ENCODE assay signal across 1 cellular context in the genomic region with DNA sequence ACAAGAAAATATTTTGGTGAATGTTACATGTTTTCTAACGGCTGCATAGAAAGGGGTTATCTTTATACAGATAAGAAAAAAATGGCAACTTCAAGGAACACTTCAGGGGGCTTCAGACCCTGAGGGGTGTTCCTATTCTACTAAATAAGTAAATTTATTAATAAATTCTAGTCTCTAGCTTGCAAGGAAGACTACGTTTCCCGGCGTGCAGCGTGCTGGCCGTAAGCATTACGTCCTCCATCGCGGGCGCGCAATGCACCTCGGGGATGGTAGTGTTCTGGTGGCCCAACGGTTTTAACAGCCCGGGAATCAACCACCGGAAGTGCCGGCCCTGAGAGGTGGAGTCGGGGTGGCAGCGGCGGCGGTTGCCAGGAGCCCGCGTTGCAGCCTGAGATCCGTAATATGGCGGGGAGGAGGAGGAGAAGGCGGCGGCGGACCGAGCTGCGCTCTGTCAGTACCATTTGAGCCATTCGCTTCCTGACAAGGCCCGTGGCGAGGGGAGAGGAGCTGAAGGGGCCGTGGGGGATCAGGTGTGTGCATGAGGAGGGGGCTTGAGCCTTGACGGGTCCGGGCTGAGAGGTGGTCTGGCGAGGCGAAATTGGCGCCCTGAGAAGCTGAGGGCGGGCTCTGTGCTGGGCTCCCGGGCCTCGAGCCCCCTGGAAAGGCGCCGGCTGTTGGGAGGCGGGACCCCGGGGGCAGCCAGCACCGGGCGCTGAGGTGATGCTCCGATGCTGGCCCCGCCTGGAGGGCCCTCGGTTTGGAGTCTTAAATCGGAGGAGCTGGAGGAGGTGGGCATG.
A peak's percentile ranks its signal among the peaks of the same experiment; 100 is the strongest.
TF ChIP-seq lines count a peak whose summit lies in the region.

A gene with protein sequence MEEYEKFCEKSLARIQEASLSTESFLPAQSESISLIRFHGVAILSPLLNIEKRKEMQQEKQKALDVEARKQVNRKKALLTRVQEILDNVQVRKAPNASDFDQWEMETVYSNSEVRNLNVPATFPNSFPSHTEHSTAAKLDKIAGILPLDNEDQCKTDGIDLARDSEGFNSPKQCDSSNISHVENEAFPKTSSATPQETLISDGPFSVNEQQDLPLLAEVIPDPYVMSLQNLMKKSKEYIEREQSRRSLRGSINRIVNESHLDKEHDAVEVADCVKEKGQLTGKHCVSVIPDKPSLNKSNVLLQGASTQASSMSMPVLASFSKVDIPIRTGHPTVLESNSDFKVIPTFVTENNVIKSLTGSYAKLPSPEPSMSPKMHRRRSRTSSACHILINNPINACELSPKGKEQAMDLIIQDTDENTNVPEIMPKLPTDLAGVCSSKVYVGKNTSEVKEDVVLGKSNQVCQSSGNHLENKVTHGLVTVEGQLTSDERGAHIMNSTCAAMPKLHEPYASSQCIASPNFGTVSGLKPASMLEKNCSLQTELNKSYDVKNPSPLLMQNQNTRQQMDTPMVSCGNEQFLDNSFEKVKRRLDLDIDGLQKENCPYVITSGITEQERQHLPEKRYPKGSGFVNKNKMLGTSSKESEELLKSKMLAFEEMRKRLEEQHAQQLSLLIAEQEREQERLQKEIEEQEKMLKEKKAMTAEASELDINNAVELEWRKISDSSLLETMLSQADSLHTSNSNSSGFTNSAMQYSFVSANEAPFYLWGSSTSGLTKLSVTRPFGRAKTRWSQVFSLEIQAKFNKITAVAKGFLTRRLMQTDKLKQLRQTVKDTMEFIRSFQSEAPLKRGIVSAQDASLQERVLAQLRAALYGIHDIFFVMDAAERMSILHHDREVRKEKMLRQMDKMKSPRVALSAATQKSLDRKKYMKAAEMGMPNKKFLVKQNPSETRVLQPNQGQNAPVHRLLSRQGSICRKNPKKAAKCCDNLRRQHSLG (plus strand): TSS at position 384 of the 797 bp plus-strand sequence. CDS start 3,940 bp downstream, outside the sequence.

TF ChIP-seq in GM12878, 131 proteins besides CTCF, POLR2A, EP300 and RAD21 (continued from another document and continues in another):
- TF ChIP-seq, protein P1, sequence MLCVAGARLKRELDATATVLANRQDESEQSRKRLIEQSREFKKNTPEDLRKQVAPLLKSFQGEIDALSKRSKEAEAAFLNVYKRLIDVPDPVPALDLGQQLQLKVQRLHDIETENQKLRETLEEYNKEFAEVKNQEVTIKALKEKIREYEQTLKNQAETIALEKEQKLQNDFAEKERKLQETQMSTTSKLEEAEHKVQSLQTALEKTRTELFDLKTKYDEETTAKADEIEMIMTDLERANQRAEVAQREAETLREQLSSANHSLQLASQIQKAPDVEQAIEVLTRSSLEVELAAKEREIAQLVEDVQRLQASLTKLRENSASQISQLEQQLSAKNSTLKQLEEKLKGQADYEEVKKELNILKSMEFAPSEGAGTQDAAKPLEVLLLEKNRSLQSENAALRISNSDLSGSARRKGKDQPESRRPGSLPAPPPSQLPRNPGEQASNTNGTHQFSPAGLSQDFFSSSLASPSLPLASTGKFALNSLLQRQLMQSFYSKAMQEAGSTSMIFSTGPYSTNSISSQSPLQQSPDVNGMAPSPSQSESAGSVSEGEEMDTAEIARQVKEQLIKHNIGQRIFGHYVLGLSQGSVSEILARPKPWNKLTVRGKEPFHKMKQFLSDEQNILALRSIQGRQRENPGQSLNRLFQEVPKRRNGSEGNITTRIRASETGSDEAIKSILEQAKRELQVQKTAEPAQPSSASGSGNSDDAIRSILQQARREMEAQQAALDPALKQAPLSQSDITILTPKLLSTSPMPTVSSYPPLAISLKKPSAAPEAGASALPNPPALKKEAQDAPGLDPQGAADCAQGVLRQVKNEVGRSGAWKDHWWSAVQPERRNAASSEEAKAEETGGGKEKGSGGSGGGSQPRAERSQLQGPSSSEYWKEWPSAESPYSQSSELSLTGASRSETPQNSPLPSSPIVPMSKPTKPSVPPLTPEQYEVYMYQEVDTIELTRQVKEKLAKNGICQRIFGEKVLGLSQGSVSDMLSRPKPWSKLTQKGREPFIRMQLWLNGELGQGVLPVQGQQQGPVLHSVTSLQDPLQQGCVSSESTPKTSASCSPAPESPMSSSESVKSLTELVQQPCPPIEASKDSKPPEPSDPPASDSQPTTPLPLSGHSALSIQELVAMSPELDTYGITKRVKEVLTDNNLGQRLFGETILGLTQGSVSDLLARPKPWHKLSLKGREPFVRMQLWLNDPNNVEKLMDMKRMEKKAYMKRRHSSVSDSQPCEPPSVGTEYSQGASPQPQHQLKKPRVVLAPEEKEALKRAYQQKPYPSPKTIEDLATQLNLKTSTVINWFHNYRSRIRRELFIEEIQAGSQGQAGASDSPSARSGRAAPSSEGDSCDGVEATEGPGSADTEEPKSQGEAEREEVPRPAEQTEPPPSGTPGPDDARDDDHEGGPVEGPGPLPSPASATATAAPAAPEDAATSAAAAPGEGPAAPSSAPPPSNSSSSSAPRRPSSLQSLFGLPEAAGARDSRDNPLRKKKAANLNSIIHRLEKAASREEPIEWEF (IDR thresholded peaks at IDR 0.05; ENCODE audit: insufficient replicate concordance, low read depth, low read length), result no peak
- peak; percentile 98 for TF ChIP-seq CREM (IDR thresholded peaks at IDR 0.05; ENCODE audit: low read depth)
- peak; percentile 92 for TF ChIP-seq YY1 (IDR thresholded peaks at IDR 0.05; ENCODE audit: low read depth, low read length)
- TF ChIP-seq, protein P2, sequence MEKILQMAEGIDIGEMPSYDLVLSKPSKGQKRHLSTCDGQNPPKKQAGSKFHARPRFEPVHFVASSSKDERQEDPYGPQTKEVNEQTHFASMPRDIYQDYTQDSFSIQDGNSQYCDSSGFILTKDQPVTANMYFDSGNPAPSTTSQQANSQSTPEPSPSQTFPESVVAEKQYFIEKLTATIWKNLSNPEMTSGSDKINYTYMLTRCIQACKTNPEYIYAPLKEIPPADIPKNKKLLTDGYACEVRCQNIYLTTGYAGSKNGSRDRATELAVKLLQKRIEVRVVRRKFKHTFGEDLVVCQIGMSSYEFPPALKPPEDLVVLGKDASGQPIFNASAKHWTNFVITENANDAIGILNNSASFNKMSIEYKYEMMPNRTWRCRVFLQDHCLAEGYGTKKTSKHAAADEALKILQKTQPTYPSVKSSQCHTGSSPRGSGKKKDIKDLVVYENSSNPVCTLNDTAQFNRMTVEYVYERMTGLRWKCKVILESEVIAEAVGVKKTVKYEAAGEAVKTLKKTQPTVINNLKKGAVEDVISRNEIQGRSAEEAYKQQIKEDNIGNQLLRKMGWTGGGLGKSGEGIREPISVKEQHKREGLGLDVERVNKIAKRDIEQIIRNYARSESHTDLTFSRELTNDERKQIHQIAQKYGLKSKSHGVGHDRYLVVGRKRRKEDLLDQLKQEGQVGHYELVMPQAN (conservative IDR thresholded peaks at IDR 0.05), result peak; percentile 92
- 0 out of 2 replicates have a peak, but pooled peaks have one; percentile 32 for TF ChIP-seq PAX5 (IDR thresholded peaks at IDR 0.05; ENCODE audit: borderline replicate concordance, low read depth, low read length)
- no peak for TF ChIP-seq CHD1 (IDR thresholded peaks at IDR 0.05; ENCODE audit: low read depth, low read length)
- TF ChIP-seq, protein P3, sequence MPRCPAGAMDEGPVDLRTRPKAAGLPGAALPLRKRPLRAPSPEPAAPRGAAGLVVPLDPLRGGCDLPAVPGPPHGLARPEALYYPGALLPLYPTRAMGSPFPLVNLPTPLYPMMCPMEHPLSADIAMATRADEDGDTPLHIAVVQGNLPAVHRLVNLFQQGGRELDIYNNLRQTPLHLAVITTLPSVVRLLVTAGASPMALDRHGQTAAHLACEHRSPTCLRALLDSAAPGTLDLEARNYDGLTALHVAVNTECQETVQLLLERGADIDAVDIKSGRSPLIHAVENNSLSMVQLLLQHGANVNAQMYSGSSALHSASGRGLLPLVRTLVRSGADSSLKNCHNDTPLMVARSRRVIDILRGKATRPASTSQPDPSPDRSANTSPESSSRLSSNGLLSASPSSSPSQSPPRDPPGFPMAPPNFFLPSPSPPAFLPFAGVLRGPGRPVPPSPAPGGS (IDR thresholded peaks at IDR 0.05; ENCODE audit: borderline replicate concordance, insufficient read depth, low read depth, low read length, poor library complexity, severe bottlenecking), result no peak
- TF ChIP-seq CREB1 (IDR thresholded peaks at IDR 0.05; ENCODE audit: low read depth), result peak; percentile 99
- TF ChIP-seq, protein P4, sequence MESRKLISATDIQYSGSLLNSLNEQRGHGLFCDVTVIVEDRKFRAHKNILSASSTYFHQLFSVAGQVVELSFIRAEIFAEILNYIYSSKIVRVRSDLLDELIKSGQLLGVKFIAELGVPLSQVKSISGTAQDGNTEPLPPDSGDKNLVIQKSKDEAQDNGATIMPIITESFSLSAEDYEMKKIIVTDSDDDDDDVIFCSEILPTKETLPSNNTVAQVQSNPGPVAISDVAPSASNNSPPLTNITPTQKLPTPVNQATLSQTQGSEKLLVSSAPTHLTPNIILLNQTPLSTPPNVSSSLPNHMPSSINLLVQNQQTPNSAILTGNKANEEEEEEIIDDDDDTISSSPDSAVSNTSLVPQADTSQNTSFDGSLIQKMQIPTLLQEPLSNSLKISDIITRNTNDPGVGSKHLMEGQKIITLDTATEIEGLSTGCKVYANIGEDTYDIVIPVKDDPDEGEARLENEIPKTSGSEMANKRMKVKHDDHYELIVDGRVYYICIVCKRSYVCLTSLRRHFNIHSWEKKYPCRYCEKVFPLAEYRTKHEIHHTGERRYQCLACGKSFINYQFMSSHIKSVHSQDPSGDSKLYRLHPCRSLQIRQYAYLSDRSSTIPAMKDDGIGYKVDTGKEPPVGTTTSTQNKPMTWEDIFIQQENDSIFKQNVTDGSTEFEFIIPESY (IDR thresholded peaks at IDR 0.05), result no peak
- TF ChIP-seq KLF5 (IDR thresholded peaks at IDR 0.05; ENCODE audit: partially characterized antibody), result no peak
- TF ChIP-seq ATF7 (IDR thresholded peaks at IDR 0.05; ENCODE audit: low read depth), result peak; percentile 82
- no peak for TF ChIP-seq SMC3 (IDR thresholded peaks at IDR 0.05; ENCODE audit: borderline replicate concordance, low read length)
- TF ChIP-seq HDGF (IDR thresholded peaks at IDR 0.05), result peak; percentile 61; the same call in 1 of the 2 replicates
- TF ChIP-seq, protein P5, sequence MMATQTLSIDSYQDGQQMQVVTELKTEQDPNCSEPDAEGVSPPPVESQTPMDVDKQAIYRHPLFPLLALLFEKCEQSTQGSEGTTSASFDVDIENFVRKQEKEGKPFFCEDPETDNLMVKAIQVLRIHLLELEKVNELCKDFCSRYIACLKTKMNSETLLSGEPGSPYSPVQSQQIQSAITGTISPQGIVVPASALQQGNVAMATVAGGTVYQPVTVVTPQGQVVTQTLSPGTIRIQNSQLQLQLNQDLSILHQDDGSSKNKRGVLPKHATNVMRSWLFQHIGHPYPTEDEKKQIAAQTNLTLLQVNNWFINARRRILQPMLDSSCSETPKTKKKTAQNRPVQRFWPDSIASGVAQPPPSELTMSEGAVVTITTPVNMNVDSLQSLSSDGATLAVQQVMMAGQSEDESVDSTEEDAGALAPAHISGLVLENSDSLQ (IDR thresholded peaks at IDR 0.05), result no peak; the same call in 1 of the 2 replicates
- TF ChIP-seq SMAD5 (IDR thresholded peaks at IDR 0.05; ENCODE audit: low read depth), result no peak
- peak; percentile 11 for TF ChIP-seq SP1 (IDR thresholded peaks at IDR 0.05; ENCODE audit: low read depth, low read length)
- TF ChIP-seq, protein P6, sequence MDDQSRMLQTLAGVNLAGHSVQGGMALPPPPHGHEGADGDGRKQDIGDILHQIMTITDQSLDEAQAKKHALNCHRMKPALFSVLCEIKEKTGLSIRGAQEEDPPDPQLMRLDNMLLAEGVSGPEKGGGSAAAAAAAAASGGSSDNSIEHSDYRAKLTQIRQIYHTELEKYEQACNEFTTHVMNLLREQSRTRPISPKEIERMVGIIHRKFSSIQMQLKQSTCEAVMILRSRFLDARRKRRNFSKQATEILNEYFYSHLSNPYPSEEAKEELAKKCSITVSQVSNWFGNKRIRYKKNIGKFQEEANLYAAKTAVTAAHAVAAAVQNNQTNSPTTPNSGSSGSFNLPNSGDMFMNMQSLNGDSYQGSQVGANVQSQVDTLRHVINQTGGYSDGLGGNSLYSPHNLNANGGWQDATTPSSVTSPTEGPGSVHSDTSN (IDR thresholded peaks at IDR 0.05; ENCODE audit: insufficient replicate concordance, low read depth, low read length), result no peak
- no peak for TF ChIP-seq ZNF622 (IDR thresholded peaks at IDR 0.05)
- no peak for TF ChIP-seq ZNF274 (IDR thresholded peaks at IDR 0.05; ENCODE audit: insufficient read depth, insufficient read length)
- TF ChIP-seq, protein P7, sequence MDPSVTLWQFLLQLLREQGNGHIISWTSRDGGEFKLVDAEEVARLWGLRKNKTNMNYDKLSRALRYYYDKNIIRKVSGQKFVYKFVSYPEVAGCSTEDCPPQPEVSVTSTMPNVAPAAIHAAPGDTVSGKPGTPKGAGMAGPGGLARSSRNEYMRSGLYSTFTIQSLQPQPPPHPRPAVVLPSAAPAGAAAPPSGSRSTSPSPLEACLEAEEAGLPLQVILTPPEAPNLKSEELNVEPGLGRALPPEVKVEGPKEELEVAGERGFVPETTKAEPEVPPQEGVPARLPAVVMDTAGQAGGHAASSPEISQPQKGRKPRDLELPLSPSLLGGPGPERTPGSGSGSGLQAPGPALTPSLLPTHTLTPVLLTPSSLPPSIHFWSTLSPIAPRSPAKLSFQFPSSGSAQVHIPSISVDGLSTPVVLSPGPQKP (IDR thresholded peaks at IDR 0.05; ENCODE audit: low read depth, low read length), result peak; percentile 93
- TF ChIP-seq, protein P8, sequence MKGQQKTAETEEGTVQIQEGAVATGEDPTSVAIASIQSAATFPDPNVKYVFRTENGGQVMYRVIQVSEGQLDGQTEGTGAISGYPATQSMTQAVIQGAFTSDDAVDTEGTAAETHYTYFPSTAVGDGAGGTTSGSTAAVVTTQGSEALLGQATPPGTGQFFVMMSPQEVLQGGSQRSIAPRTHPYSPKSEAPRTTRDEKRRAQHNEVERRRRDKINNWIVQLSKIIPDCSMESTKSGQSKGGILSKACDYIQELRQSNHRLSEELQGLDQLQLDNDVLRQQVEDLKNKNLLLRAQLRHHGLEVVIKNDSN (IDR thresholded peaks at IDR 0.05; ENCODE audit: borderline replicate concordance, extremely low read length, insufficient read depth, low read depth, low read length), result no peak
- TF ChIP-seq RBBP5 (conservative IDR thresholded peaks at IDR 0.05), result no peak
- no peak for TF ChIP-seq ZNF384 (IDR thresholded peaks at IDR 0.05; ENCODE audit: borderline replicate concordance, low read depth, low read length)
- TF ChIP-seq, protein P9, sequence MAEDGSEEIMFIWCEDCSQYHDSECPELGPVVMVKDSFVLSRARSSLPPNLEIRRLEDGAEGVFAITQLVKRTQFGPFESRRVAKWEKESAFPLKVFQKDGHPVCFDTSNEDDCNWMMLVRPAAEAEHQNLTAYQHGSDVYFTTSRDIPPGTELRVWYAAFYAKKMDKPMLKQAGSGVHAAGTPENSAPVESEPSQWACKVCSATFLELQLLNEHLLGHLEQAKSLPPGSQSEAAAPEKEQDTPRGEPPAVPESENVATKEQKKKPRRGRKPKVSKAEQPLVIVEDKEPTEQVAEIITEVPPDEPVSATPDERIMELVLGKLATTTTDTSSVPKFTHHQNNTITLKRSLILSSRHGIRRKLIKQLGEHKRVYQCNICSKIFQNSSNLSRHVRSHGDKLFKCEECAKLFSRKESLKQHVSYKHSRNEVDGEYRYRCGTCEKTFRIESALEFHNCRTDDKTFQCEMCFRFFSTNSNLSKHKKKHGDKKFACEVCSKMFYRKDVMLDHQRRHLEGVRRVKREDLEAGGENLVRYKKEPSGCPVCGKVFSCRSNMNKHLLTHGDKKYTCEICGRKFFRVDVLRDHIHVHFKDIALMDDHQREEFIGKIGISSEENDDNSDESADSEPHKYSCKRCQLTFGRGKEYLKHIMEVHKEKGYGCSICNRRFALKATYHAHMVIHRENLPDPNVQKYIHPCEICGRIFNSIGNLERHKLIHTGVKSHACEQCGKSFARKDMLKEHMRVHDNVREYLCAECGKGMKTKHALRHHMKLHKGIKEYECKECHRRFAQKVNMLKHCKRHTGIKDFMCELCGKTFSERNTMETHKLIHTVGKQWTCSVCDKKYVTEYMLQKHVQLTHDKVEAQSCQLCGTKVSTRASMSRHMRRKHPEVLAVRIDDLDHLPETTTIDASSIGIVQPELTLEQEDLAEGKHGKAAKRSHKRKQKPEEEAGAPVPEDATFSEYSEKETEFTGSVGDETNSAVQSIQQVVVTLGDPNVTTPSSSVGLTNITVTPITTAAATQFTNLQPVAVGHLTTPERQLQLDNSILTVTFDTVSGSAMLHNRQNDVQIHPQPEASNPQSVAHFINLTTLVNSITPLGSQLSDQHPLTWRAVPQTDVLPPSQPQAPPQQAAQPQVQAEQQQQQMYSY (CRISPR knock-in tag; IDR thresholded peaks at IDR 0.05), result no peak
- TF ChIP-seq RUNX3 (IDR thresholded peaks at IDR 0.05; ENCODE audit: low read length), result no peak; the same call in 1 of the 2 replicates
